1 cellular context compared by ENCODE assay signal in the genomic region with DNA sequence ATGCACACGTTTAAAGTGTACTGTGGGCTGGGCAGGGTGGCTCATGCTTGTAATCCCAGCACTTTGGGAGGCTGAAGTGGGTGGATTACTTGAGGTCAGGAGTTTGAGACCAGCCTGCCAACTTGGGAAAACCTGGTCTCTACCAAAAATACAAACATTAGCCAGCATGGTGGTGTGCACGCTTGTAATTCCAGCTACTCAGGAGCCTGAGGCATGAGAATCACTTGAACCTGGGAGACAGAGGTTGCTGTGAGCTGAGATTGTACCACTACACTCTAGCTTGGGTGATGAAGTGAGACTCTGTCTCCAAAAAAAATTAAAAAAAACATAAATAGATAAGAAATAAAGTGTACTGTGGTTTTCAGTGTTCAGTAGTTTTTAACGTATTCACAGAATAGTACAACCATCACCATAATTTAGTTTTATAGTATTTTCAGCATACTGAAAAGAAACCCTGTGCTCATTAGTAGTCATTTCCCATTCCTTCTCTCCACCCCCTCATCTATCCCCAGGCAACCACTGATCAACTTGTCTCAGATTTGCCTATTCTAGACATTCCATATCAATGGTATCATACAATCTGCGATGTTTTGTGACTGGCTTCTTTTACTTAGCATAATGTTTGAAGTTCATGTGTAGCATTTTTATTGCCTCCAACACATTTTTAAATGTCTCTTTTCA.
A peak's percentile ranks its signal among the peaks of the same experiment; 100 is the strongest.
TF ChIP-seq lines count a peak whose summit lies in the region.

No MANE protein-coding gene starts in this region.

TF ChIP-seq in HEK293, 187 proteins besides CTCF, POLR2A, EP300 and RAD21:
- TF ChIP-seq, protein P1, sequence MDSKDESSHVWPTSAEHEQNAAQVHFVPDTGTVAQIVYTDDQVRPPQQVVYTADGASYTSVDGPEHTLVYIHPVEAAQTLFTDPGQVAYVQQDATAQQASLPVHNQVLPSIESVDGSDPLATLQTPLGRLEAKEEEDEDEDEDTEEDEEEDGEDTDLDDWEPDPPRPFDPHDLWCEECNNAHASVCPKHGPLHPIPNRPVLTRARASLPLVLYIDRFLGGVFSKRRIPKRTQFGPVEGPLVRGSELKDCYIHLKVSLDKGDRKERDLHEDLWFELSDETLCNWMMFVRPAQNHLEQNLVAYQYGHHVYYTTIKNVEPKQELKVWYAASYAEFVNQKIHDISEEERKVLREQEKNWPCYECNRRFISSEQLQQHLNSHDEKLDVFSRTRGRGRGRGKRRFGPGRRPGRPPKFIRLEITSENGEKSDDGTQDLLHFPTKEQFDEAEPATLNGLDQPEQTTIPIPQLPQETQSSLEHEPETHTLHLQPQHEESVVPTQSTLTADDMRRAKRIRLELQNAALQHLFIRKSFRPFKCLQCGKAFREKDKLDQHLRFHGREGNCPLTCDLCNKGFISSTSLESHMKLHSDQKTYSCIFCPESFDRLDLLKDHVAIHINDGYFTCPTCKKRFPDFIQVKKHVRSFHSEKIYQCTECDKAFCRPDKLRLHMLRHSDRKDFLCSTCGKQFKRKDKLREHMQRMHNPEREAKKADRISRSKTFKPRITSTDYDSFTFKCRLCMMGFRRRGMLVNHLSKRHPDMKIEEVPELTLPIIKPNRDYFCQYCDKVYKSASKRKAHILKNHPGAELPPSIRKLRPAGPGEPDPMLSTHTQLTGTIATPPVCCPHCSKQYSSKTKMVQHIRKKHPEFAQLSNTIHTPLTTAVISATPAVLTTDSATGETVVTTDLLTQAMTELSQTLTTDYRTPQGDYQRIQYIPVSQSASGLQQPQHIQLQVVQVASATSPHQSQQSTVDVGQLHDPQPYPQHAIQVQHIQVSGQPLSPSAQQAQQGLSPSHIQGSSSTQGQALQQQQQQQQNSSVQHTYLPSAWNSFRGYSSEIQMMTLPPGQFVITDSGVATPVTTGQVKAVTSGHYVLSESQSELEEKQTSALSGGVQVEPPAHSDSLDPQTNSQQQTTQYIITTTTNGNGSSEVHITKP (tag by site-specific recombination; IDR thresholded peaks at IDR 0.05) = peak; percentile 98
- no peak for TF ChIP-seq MEIS1 (CRISPR knock-in tag; IDR thresholded peaks at IDR 0.05; ENCODE audit: borderline replicate concordance)
- TF ChIP-seq, protein P2, sequence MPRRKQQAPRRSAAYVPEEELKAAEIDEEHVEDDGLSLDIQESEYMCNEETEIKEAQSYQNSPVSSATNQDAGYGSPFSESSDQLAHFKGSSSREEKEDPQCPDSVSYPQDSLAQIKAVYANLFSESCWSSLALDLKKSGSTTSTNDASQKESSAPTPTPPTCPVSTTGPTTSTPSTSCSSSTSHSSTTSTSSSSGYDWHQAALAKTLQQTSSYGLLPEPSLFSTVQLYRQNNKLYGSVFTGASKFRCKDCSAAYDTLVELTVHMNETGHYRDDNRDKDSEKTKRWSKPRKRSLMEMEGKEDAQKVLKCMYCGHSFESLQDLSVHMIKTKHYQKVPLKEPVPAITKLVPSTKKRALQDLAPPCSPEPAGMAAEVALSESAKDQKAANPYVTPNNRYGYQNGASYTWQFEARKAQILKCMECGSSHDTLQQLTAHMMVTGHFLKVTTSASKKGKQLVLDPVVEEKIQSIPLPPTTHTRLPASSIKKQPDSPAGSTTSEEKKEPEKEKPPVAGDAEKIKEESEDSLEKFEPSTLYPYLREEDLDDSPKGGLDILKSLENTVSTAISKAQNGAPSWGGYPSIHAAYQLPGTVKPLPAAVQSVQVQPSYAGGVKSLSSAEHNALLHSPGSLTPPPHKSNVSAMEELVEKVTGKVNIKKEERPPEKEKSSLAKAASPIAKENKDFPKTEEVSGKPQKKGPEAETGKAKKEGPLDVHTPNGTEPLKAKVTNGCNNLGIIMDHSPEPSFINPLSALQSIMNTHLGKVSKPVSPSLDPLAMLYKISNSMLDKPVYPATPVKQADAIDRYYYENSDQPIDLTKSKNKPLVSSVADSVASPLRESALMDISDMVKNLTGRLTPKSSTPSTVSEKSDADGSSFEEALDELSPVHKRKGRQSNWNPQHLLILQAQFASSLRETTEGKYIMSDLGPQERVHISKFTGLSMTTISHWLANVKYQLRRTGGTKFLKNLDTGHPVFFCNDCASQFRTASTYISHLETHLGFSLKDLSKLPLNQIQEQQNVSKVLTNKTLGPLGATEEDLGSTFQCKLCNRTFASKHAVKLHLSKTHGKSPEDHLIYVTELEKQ (tag by site-specific recombination; IDR thresholded peaks at IDR 0.05; ENCODE audit: borderline replicate concordance) = no peak
- no peak for TF ChIP-seq OVOL3 (tag by site-specific recombination; IDR thresholded peaks at IDR 0.05)
- no peak for TF ChIP-seq ZNF366 (tag by site-specific recombination; conservative IDR thresholded peaks at IDR 0.05)
- no peak for TF ChIP-seq ZNF510 (tag by site-specific recombination; IDR thresholded peaks at IDR 0.05; ENCODE audit: insufficient replicate concordance)
